ENCODE assay signal across 22 cellular contexts in the genomic region with DNA sequence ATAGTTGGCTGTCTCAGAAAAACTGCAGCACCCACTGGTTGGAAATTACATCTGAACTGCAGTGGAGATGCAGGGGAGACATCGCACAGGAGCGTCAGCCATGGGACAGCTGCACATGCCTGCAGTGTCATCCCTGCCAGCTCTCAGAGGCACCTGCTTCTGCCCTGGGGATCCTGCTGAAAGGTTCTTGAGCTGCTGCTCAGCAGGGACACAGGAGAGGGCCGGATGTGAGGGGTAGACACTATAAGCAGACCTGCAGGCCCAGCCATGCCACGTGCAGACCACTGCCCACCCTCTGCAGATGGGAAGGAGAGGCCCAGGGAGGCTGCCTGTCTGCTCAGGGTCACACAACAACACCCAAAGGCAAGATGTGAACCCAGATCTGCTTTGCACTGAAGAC.
"Had no signal": no experiment of that assay in that cellular context is flagged by ENCODE, and none has a peak within 500 bp of the region (broad histone marks: within the 10 kb centered on the region; RNA-seq: fewer than 3 reads in every experiment).

No MANE protein-coding gene starts in this region.

- H3K27ac ChIP-seq: HL-60, KMS-11, SJSA1, SK-N-MC had no signal

- H3K27me3 ChIP-seq: SJSA1 had no signal

- H3K4me1 ChIP-seq: SJSA1 had no signal

- H3K4me3 ChIP-seq: K562, SJSA1, SK-N-MC had no signal

- H3K4me2 ChIP-seq: KMS-11 had no signal

- H3K36me3 ChIP-seq: SJSA1 had no signal

- H3K9ac ChIP-seq: KMS-11 had no signal

- DNase-seq: Kasumi-1, MM.1S, NCI-H1092 treated with DMSO at 0.1 percent for 48 hours, NCI-H1436, NCI-H1694 treated with DMSO at 0.1 percent for 48 hours, NCI-H1930, NCI-H2081, NCI-H2107, NCI-H2171 treated with DMSO at 0.1 percent for 48 hours, NCI-H446, NCI-H510A, NCI-H524 treated with DMSO at 0.1 percent for 48 hours, NCI-H69, NCI-H774, Right ventricle myocardium superior, RPMI8226, SIG-M5 had no signal

- ATAC-seq: K562 had no signal
